Comparison of ENCODE assay signal across 13 cellular contexts in the genomic region with DNA sequence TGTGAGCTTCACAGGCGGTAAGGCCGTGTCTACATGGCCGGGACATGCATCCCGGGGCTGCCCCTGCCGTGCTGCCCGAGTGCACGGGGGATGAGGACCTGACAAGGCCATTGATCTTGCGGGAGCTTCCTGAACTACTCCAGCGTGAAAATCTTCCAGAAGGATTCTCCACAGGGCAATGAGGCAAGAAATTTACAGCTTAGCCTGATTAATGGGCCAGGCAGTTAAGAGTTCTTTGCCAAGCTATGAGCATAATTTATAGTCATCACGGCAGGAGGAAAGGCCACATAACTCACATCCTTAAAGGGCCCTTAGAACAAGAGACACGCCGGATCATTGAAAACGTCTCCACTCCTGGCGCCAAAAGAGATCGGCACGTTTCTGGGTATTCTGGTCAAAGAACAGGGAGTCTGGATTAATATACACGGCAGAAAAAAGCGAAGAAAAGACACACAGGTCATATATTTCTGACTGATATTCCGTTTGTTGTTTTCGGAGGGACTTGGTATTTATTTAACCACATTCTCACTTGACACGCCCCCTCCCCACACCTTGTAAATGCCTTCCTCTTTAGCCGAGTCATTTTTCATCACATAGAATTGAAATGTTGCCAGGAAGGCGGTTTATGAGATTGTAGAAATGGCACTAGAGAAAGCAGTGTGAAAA.
DNase-seq lines count a peak whose midpoint lies in the region; ATAC-seq and TF ChIP-seq lines count a peak whose summit lies in the region.
"Had no signal": no experiment of that assay in that cellular context is flagged by ENCODE, and none has a peak within 500 bp of the region (broad histone marks: within the 10 kb centered on the region; RNA-seq: fewer than 3 reads in every experiment).

No MANE protein-coding gene starts in this region.

- no peak overlapping the region for H3K23ac ChIP-seq in trophoblast cell (ENCODE audit: low read length)

- no peak overlapping the region for H2AK5ac ChIP-seq in trophoblast cell (ENCODE audit: low read length)

- peak overlapping the region; percentile 66 to 76 (median 70) for H3K27ac Mint-ChIP-seq in nephron

- H3K27me3 Mint-ChIP-seq in nephron (ENCODE audit: low read depth) = peaks cover 3% of the 10 kb centered on the region
- H3K27me3 Mint-ChIP-seq: brain had no signal

- H3K4ac ChIP-seq in trophoblast cell (ENCODE audit: low read depth, low read length) = no peak overlapping the region

- no peaks in the 10 kb centered on the region for H3K79me2 ChIP-seq in trophoblast cell (ENCODE audit: control insufficient read depth, insufficient read depth, low read length, poor library complexity)

- peaks cover 2 to 4% of the 10 kb centered on the region in 2 experiments for H3K4me1 ChIP-seq in trophoblast cell (ENCODE audit: control insufficient read depth in 1 of 2, insufficient read depth in 2 of 2, low read length in 2 of 2)

- peaks cover 6% of the 10 kb centered on the region for H3K36me3 Mint-ChIP-seq in nephron (ENCODE audit: low read depth)
- H3K36me3 Mint-ChIP-seq: brain had no signal

- H3K27ac ChIP-seq in trophoblast cell (ENCODE audit: low read depth, low read length) = no peak overlapping the region
- H3K27ac ChIP-seq: RWPE1, vagina had no signal

- H3K27me3 ChIP-seq in trophoblast cell (ENCODE audit: insufficient read depth, low read length) = no peaks in the 10 kb centered on the region
- H3K27me3 ChIP-seq: vagina had no signal

- H3K79me1 ChIP-seq in trophoblast cell (ENCODE audit: low read length) = no peaks in the 10 kb centered on the region

- ATAC-seq in HG03565 (IDR thresholded peaks at IDR 0.05; ENCODE audit: unreplicated experiment) = no peak
- ATAC-seq in GM18868 (IDR thresholded peaks at IDR 0.05; ENCODE audit: unreplicated experiment) = no peak
- ATAC-seq: gastroesophageal sphincter had no signal

- H3K4me3 Mint-ChIP-seq in nephron = peak overlapping the region; percentile 4 to 46 (median 23)
- H3K4me3 Mint-ChIP-seq: brain had no signal

- TF ChIP-seq CTCF in choroid plexus epithelial cell (conservative IDR thresholded peaks at IDR 0.05; ENCODE audit: low read depth, low read length) (no peak), nephron (IDR thresholded peaks at IDR 0.05; ENCODE audit: unreplicated experiment in 3 of 3) (no peak)

- H4K91ac ChIP-seq in trophoblast cell (ENCODE audit: low read depth, low read length) = no peak overlapping the region

- WGBS in trophoblast cell (ENCODE audit: extremely low coverage, insufficient coverage, insufficient read length) = no CpG with 5 or more reads among the region's 23 CpGs

- no peak overlapping the region for H3K14ac ChIP-seq in trophoblast cell (ENCODE audit: low read length)

- peak; percentile 31 for DNase-seq in DMS153 treated with DMSO at 0.1 percent for 48 hours (lab: John Stamatoyannopoulos, UW; ENCODE audit: unreplicated experiment)
- peak; percentile 63 for DNase-seq in Jurkat, Clone E6-1 (ENCODE audit: low read depth, low spot score)
- DNase-seq in choroid plexus epithelial cell (ENCODE audit: low read depth) = peak; percentile 37
- DNase-seq in trophoblast cell = no peak
- no peak for DNase-seq in DMS53 treated with DMSO at 0.1 percent for 48 hours (lab: John Stamatoyannopoulos, UW; ENCODE audit: unreplicated experiment)
- DNase-seq: DMS53 had no signal

- no peak overlapping the region for H3K9ac ChIP-seq in trophoblast cell (ENCODE audit: low read length)

- no peak overlapping the region for H4K12ac ChIP-seq in trophoblast cell (ENCODE audit: low read depth, low read length)

- no peak overlapping the region for H2AFZ ChIP-seq in trophoblast cell (ENCODE audit: insufficient read depth, low read length, poor library complexity)

- peaks cover 53% of the 10 kb centered on the region for H3K4me1 Mint-ChIP-seq in nephron

- no peak overlapping the region for H2BK5ac ChIP-seq in trophoblast cell (ENCODE audit: low read depth, low read length, poor library complexity)

- H3K9me3 ChIP-seq in trophoblast cell (ENCODE audit: insufficient read depth, low read depth, low read length) = peaks cover 3% of the 10 kb centered on the region
- H3K9me3 ChIP-seq: vagina had no signal

- H3K36me3 ChIP-seq in trophoblast cell (ENCODE audit: control insufficient read depth in 1 of 2, insufficient read depth in 2 of 2, low read length in 2 of 2) = no peaks in the 10 kb centered on the region
- H3K36me3 ChIP-seq: gastroesophageal sphincter, vagina had no signal

- H3K4me2 ChIP-seq in trophoblast cell (ENCODE audit: low read length) = no peak overlapping the region

- no peak overlapping the region for H3K18ac ChIP-seq in trophoblast cell (ENCODE audit: low read length)

- no peak overlapping the region for H2BK120ac ChIP-seq in trophoblast cell (ENCODE audit: insufficient read depth, low read length, poor library complexity)

- H2BK12ac ChIP-seq in trophoblast cell (ENCODE audit: low read length) = no peak overlapping the region

- no peak overlapping the region for H3K4me3 ChIP-seq in Jurkat, Clone E6-1 (ENCODE audit: low read length)
- H3K4me3 ChIP-seq in choroid plexus epithelial cell (ENCODE audit: low read depth, low read length) (no peak overlapping the region), trophoblast cell (ENCODE audit: low read depth, low read length) (no peak overlapping the region)
- H3K4me3 ChIP-seq: gastroesophageal sphincter had no signal

- peaks cover 8% of the 10 kb centered on the region for H3K9me3 Mint-ChIP-seq in nephron

- no peak overlapping the region for H4K8ac ChIP-seq in trophoblast cell (ENCODE audit: low read depth, low read length)

Comparison
In these comparisons a context has a peak if more than half of its experiments do, and no peak if none do; other contexts are left out.
1. DNase-seq: peak in DMS153 treated with DMSO at 0.1 percent for 48 hours (single experiment), Jurkat, Clone E6-1 (single experiment) and choroid plexus epithelial cell (single experiment); none in trophoblast cell (0 of 2) and DMS53 treated with DMSO at 0.1 percent for 48 hours (single experiment).